ENCODE assay signal across 13 cellular contexts in the genomic region with DNA sequence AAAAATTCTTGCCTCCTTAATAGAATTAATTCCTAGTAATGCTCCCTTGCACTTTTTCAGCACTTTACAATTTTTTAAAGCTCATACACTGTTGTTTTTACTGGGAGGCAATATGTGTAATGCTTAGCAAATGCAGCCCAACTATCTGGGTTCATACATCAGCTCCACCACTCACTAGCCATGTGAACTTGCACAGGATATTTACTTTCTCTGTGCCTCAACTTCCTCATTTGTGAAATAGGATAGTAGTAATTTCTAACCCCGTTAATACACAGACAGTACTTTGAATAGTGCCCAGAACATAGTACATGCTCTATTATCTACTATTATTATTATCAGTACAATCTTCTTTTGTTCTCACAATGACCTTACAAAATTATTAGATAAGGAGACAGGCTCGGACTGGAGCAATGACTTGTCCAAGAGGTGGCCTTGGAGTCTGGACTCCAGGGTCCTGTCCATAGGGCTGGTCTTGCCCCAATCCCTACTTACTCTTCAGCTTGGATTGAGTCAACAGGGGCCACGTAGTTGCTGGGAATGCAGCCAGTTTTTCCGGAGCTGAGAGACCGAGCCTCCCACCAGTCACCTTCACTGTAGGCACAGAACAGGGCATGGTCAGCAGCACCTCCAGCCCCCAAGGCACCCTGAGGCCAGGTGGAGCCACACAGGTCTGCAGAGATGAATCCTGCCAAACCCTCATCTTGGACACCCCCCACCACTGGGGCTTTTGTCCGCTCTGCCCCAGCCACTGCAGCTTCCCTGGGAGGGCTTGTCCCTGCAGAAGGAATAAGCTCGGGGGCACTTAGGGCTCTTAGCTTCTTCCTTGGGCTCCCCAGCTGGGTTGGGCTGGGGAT. TPM values are rescaled to one million over a fixed set of nuclear protein-coding genes. Genes with fewer than 3 reads are reported as not detected.
A peak's percentile ranks its signal among the peaks of the same experiment; 100 is the strongest.
DNase-seq lines count a peak whose midpoint lies in the region; ATAC-seq and TF ChIP-seq lines count a peak whose summit lies in the region.
"Had no signal": no experiment of that assay in that cellular context is flagged by ENCODE, and none has a peak within 500 bp of the region (broad histone marks: within the 10 kb centered on the region; RNA-seq: fewer than 3 reads in every experiment).

No MANE protein-coding gene starts in this region.

- H4K20me1 ChIP-seq in fibroblast of lung (ENCODE audit: control insufficient read depth, extremely low read depth, insufficient read depth, low read length): no peaks in the 10 kb centered on the region

- H3K4me3 ChIP-seq in breast epithelium: no peak overlapping the region
- H3K4me3 ChIP-seq in fibroblast of lung (replicated peaks in 1 of 4; ENCODE audit: control extremely low read depth in 1 of 4, insufficient read depth in 1 of 4, low read depth in 3 of 4, low read length in 4 of 4): no peak overlapping the region
- H3K4me3 ChIP-seq in upper lobe of right lung: no peak overlapping the region
- H3K4me3 ChIP-seq: transverse colon had no signal

- no peak overlapping the region for H3K4me3 Mint-ChIP-seq in MCF 10A (ENCODE audit: unreplicated experiment)

- H3K36me3 ChIP-seq in breast epithelium (no peaks in the 10 kb centered on the region), fibroblast of lung (ENCODE audit: control insufficient read depth, insufficient read depth, low read length) (no peaks in the 10 kb centered on the region), upper lobe of right lung (peaks cover 7% of the 10 kb centered on the region)
- H3K36me3 ChIP-seq: transverse colon had no signal

- H3K27ac Mint-ChIP-seq in MCF 10A (ENCODE audit: low read depth, unreplicated experiment): no peak overlapping the region

- POLR2A ChIA-PET in MCF 10A (lab: Yijun Ruan, JAX): no interaction called here

- H3K36me3 Mint-ChIP-seq in MCF 10A (ENCODE audit: insufficient read depth, unreplicated experiment): no peaks in the 10 kb centered on the region

- no peaks in the 10 kb centered on the region for H3K79me2 ChIP-seq in fibroblast of lung (ENCODE audit: control insufficient read depth, insufficient read depth, low read length)

- peaks cover 3% of the 10 kb centered on the region for H3K4me1 Mint-ChIP-seq in MCF 10A (ENCODE audit: insufficient read depth, unreplicated experiment)

- H3K9me3 ChIP-seq in breast epithelium (no peaks in the 10 kb centered on the region), fibroblast of lung (ENCODE audit: control insufficient read depth, insufficient read depth, low read depth, low read length) (no peaks in the 10 kb centered on the region), upper lobe of right lung (no peaks in the 10 kb centered on the region)
- H3K9me3 ChIP-seq: transverse colon had no signal

- ATAC-seq in upper lobe of right lung: no peak
- ATAC-seq in HG03565 (IDR thresholded peaks at IDR 0.05; ENCODE audit: unreplicated experiment): no peak
- ATAC-seq in HG03108 (IDR thresholded peaks at IDR 0.05; ENCODE audit: unreplicated experiment): no peak

- intact Hi-C loops in MCF 10A (cut with micrococcal nuclease) (no loop called here), breast epithelium (cut with DNase I; ENCODE audit: low total_unique reads) (no loop called here), upper lobe of right lung (cut with DNase I) (no loop called here)

- no TSS peak for BruUV-seq in MCF 10A (replicated peaks; lab: Mats Ljungman, UMichigan)

- H2AFZ ChIP-seq in fibroblast of lung (ENCODE audit: low read length): no peak overlapping the region

- no peak overlapping the region for H3K4me2 ChIP-seq in fibroblast of lung (ENCODE audit: extremely low read depth, insufficient read depth, low read length)

- TF ChIP-seq CTCF in MCF 10A (IDR thresholded peaks at IDR 0.05; ENCODE audit: unreplicated experiment): no peak
- no peak for TF ChIP-seq CTCF in breast epithelium (IDR thresholded peaks at IDR 0.05)
- TF ChIP-seq CTCF in fibroblast of lung (conservative IDR thresholded peaks at IDR 0.05 in 1 of 2, IDR thresholded peaks at IDR 0.05 in 1 of 2; ENCODE audit: low read depth in 1 of 2, low read length in 2 of 2): no peak
- TF ChIP-seq CTCF in upper lobe of right lung (IDR thresholded peaks at IDR 0.05): no peak

- H3K27ac ChIP-seq in breast epithelium (no peak overlapping the region), fibroblast of lung (ENCODE audit: insufficient read depth, low read length) (no peak overlapping the region), upper lobe of right lung (peak overlapping the region; percentile 3)
- H3K27ac ChIP-seq: transverse colon had no signal

- no peak for TF ChIP-seq POLR2A in breast epithelium (IDR thresholded peaks at IDR 0.05)

- H3K9ac ChIP-seq in fibroblast of lung (ENCODE audit: insufficient read depth, low read length): no peak overlapping the region

- no peaks in the 10 kb centered on the region for H3K27me3 Mint-ChIP-seq in MCF 10A (ENCODE audit: insufficient read depth, unreplicated experiment)

- H3K9me3 Mint-ChIP-seq in MCF 10A (ENCODE audit: unreplicated experiment): no peaks in the 10 kb centered on the region

- CTCF ChIA-PET in MCF 10A (lab: Yijun Ruan, JAX): interaction anchor here (0.9 to 2.2 kb wide), 5 partner anchors 15 to 65 kb away, joined by 4 to 10 read pairs (median 5); no protein-coding TSS in a partner anchor

- H3K27me3 ChIP-seq in breast epithelium: no peaks in the 10 kb centered on the region
- H3K27me3 ChIP-seq in fibroblast of lung (ENCODE audit: control insufficient read depth, insufficient read depth, low read length): no peaks in the 10 kb centered on the region
- no peaks in the 10 kb centered on the region for H3K27me3 ChIP-seq in upper lobe of right lung
- H3K27me3 ChIP-seq: transverse colon had no signal

- H3K4me1 ChIP-seq in breast epithelium (no peaks in the 10 kb centered on the region), fibroblast of lung (ENCODE audit: control insufficient read depth, extremely low read depth, insufficient read depth, low read length) (no peaks in the 10 kb centered on the region), upper lobe of right lung (peaks cover 34% of the 10 kb centered on the region)
- H3K4me1 ChIP-seq: transverse colon had no signal

- DNase-seq in MCF 10A (ENCODE audit: unreplicated experiment) (peak; percentile 85), breast epithelium (ENCODE audit: low spot score in 2 of 2) (no peak), SKM-1 (lab: John Stamatoyannopoulos, UW; ENCODE audit: unreplicated experiment) (peak; percentile 51), fibroblast of lung (ENCODE audit: low read depth in 2 of 2) (peak; percentile 43 to 53), upper lobe of right lung (no peak), cerebellum (ENCODE audit: low spot score) (no peak)
- DNase-seq: ACHN; activated naive CD4-positive, alpha-beta T cell treated with Interleukin-2 at 50 U/mL for 16 hours; cortex of kidney; midbrain; transverse colon had no signal

RNA-seq across cellular contexts. Expression of gene FGR, which starts 13.7 kb away (rescaled TPM):
- not detected in 2 replicates for total RNA-seq in MCF 10A (2022)
- total RNA-seq in breast epithelium: 10 to 100 TPM; 22.1 to 46.9 (median 24.3) TPM
- under 0.01 TPM in 1 of 2 replicates, not detected in the other for total RNA-seq in fibroblast of lung
- not detected in 2 replicates for polyA plus RNA-seq in fibroblast of lung
- polyA plus RNA-seq in fibroblast of lung (2012): not detected in 2 replicates
- polyA minus RNA-seq in fibroblast of lung (ENCODE audit: low replicate concordance): not detected in 2 replicates
- total RNA-seq in upper lobe of right lung: 149 TPM
- 1.9 TPM for total RNA-seq in cerebellum

RNA-seq across cellular contexts. Expression of gene AHDC1, which starts 17.4 kb away (rescaled TPM):
- total RNA-seq in MCF 10A (2022): 18.4 and 25.2 TPM in 2 replicates
- 10 to 100 TPM; 10.7 to 17.1 (median 15.4) TPM for total RNA-seq in breast epithelium
- 5.1 and 6.9 TPM in 2 replicates for total RNA-seq in fibroblast of lung
- polyA plus RNA-seq in fibroblast of lung: 3.1 and 4.2 TPM in 2 replicates
- 12.4 and 22.9 TPM in 2 replicates for polyA plus RNA-seq in fibroblast of lung (2012)
- polyA minus RNA-seq in fibroblast of lung (ENCODE audit: low replicate concordance): 17.7 and 33.1 TPM in 2 replicates
- 34.2 TPM for total RNA-seq in upper lobe of right lung
- 26.5 TPM for total RNA-seq in cerebellum

RNA-seq across cellular contexts. Expression of gene IFI6, which starts 50.7 kb away (rescaled TPM):
- 3.8 and 5.8 TPM in 2 replicates for total RNA-seq in MCF 10A (2022)
- 10 to 100 TPM; 18.7 to 50.6 (median 47.4) TPM for total RNA-seq in breast epithelium
- 64.7 and 68.4 TPM in 2 replicates for total RNA-seq in fibroblast of lung
- 14.9 and 43.7 TPM in 2 replicates for polyA plus RNA-seq in fibroblast of lung
- 47.0 and 126 TPM in 2 replicates for polyA plus RNA-seq in fibroblast of lung (2012)
- polyA minus RNA-seq in fibroblast of lung (ENCODE audit: low replicate concordance): 5.5 and 11.9 TPM in 2 replicates
- 259 TPM for total RNA-seq in upper lobe of right lung
- total RNA-seq in cerebellum: 12.8 TPM

Comparison
In these comparisons a context has a peak if more than half of its experiments do, and no peak if none do; other contexts are left out.
1. DNase-seq: peak in MCF 10A (single experiment), SKM-1 (single experiment) and fibroblast of lung (2 of 2); none in breast epithelium (0 of 2), upper lobe of right lung (single experiment) and cerebellum (single experiment).